24 cellular contexts compared by ENCODE assay signal in the genomic region with DNA sequence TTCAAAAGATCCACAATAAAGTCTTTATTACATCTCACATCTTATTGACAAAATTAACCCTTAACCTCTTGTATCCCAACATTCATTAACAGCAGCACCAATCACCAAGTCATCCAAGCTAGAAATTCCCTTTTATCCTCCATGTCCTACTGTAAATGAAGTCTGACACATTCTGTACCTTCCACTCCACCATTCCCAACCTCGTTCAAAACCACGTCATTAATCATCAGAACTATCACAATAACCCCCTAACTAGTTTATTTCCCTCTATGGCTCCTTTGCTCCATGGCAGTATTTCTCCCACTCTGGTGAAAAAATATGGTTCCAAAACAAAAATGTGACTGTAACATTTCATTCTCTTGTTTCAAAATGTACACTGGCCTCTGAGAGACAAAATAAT.
"Had no signal": no experiment of that assay in that cellular context is flagged by ENCODE, and none has a peak within 500 bp of the region (broad histone marks: within the 10 kb centered on the region; RNA-seq: fewer than 3 reads in every experiment).

No MANE protein-coding gene starts in this region.

- H3K4me3 Mint-ChIP-seq: activated naive CD4-positive, alpha-beta T cell treated with anti-CD3 and anti-CD28 coated beads, Interleukin-2, amount 50 U/mL, for 24 hours; endodermal cell; naive B cell had no signal

- H3K36me3 ChIP-seq: heart right ventricle, upper lobe of right lung, WERI-Rb-1 had no signal

- H3K4me2 ChIP-seq: smooth muscle cell had no signal

- H3K27ac Mint-ChIP-seq: activated naive CD4-positive, alpha-beta T cell treated with anti-CD3 and anti-CD28 coated beads, Interleukin-2, amount 50 U/mL, for 24 hours; endodermal cell; naive B cell had no signal

- DNase-seq: activated CD4-positive, alpha-beta T cell treated with anti-CD3 and anti-CD28 coated beads for 1 hour; activated CD4-positive, alpha-beta T cell treated with anti-CD3 and anti-CD28 coated beads, Interleukin-2, amount 50 U/mL, for 1 hour; activated gamma-delta T cell treated with Interleukin-2 at 50 U/mL for 16 hours; activated T-cell treated with anti-CD3 and anti-CD28 coated beads, Interleukin-2, amount 50 U/mL, for 1 hour; aorta; cerebellar nuclear complex; endodermal cell; heart right ventricle; islet precursor cell; left colon; mesendoderm; naive B cell; occipital lobe; stimulated activated CD4-positive, alpha-beta T cell treated with anti-CD3 and anti-CD28 coated beads, Interleukin-4, amount 100 ng/mL, for 24 hours; stimulated activated naive CD8-positive, alpha-beta T cell treated with anti-CD3 and anti-CD28 coated beads, Interleukin-15, Interleukin-2, amounts not matched to agents 100 U/mL and 50 U/mL, for 24 hours; T-helper 1 cell; upper lobe of right lung; WERI-Rb-1 had no signal

- H3K9me3 Mint-ChIP-seq: activated naive CD4-positive, alpha-beta T cell treated with anti-CD3 and anti-CD28 coated beads, Interleukin-2, amount 50 U/mL, for 24 hours; endodermal cell had no signal

- H3K27ac ChIP-seq: coronary artery, epithelial cell of prostate, heart right ventricle, upper lobe of right lung, WERI-Rb-1 had no signal

- H3K27me3 ChIP-seq: heart right ventricle, upper lobe of right lung had no signal

- H3K9me3 ChIP-seq: heart right ventricle, upper lobe of right lung had no signal

- H3K4me3 ChIP-seq: coronary artery, heart right ventricle, smooth muscle cell, upper lobe of right lung had no signal

- H3K36me3 Mint-ChIP-seq: activated naive CD4-positive, alpha-beta T cell treated with anti-CD3 and anti-CD28 coated beads, Interleukin-2, amount 50 U/mL, for 24 hours; naive B cell had no signal

- H3K4me1 Mint-ChIP-seq: activated naive CD4-positive, alpha-beta T cell treated with anti-CD3 and anti-CD28 coated beads, Interleukin-2, amount 50 U/mL, for 24 hours; endodermal cell; naive B cell had no signal

- ATAC-seq: heart right ventricle; left colon; sciatic nerve; stimulated activated naive CD8-positive, alpha-beta T cell treated with anti-CD3 and anti-CD28 coated beads, Interleukin-15, Interleukin-2, amounts not matched to agents 100 U/mL and 50 U/mL, for 24 hours; upper lobe of right lung had no signal

- H3K4me1 ChIP-seq: heart right ventricle, upper lobe of right lung had no signal

- H3K27me3 Mint-ChIP-seq: activated naive CD4-positive, alpha-beta T cell treated with anti-CD3 and anti-CD28 coated beads, Interleukin-2, amount 50 U/mL, for 24 hours; naive B cell had no signal

- FAIRE-seq: TTC549 had no signal
